Comparison of ENCODE assay signal across 7 cellular contexts in the genomic region with DNA sequence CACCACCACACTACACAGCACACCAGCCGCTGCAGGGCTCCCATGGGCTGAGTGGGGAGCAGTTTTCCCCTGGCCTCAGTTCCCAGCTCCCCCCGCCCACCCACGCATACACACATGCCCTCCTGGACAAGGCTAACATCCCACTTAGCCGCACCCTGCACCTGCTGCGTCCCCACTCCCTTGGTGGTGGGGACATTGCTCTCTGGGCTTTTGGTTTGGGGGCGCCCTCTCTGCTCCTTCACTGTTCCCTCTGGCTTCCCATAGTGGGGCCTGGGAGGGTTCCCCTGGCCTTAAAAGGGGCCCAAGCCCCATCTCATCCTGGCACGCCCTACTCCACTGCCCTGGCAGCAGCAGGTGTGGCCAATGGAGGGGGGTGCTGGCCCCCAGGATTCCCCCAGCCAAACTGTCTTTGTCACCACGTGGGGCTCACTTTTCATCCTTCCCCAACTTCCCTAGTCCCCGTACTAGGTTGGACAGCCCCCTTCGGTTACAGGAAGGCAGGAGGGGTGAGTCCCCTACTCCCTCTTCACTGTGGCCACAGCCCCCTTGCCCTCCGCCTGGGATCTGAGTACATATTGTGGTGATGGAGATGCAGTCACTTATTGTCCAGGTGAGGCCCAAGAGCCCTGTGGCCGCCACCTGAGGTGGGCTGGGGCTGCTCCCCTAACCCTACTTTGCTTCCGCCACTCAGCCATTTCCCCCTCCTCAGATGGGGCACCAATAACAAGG. TPM values are rescaled to one million over a fixed set of nuclear protein-coding genes. Genes with fewer than 3 reads are reported as not detected.
DNase-seq lines count a peak whose midpoint lies in the region; ATAC-seq, FAIRE-seq and TF ChIP-seq lines count a peak whose summit lies in the region.
"Not testable (repeated sequence)": the region's sequence is repeated elsewhere in the genome, so short reads cannot be mapped to it uniquely, and the experiment has no call there.

No MANE protein-coding gene starts in this region.

- not testable (repeated sequence) for H2BK15ac ChIP-seq in H1 (ENCODE audit: low read length)

- H3K4me1 ChIP-seq in PC-9 (replicated peaks; ENCODE audit: insufficient read depth): peaks cover 80% of the 10 kb centered on the region
- H3K4me1 ChIP-seq in H1 (replicated peaks in 1 of 4; ENCODE audit: control insufficient read depth in 3 of 4, insufficient read depth in 4 of 4, low read length in 3 of 4): peaks cover 10 to 35% (median 22%) of the 10 kb centered on the region in 4 experiments
- H3K4me1 ChIP-seq in smooth muscle cell (ENCODE audit: low read depth): not testable (repeated sequence)

- POLR2A ChIA-PET in PC-9 (lab: Charles Lee; ENCODE audit: unreplicated experiment): interaction anchor here (0.5 to 0.6 kb wide), 2 partner anchors 55 to 932 kb away, joined by 4 to 6 read pairs; no protein-coding TSS in a partner anchor
- POLR2A ChIA-PET in activated CD8-positive, alpha-beta T cell treated with anti-CD3 and anti-CD28 coated beads for 36 hours (lab: Charles Lee): interaction anchor here (0.7 to 5.7 kb wide), 5 partner anchors 8 to 180 kb away, joined by 3 to 33 read pairs (median 13); a partner anchor contains a TSS
- POLR2A ChIA-PET in activated naive CD8-positive, alpha-beta T cell treated with anti-CD3 and anti-CD28 coated beads, Interleukin-2, amount 10 ng/mL, durations not matched to agents 7 days and 5 days (lab: Charles Lee): interaction anchor here (1.1 kb wide), 1 partner anchor 18 kb away, joined by 4 read pairs; no protein-coding TSS in a partner anchor
- POLR2A ChIA-PET in H1 (lab: Charles Lee; ENCODE audit: partially characterized antibody): interaction anchor here (1.1 to 11.0 kb wide), 19 partner anchors 8 to 180 kb away, joined by 3 to 212 read pairs (median 9); a partner anchor contains a TSS

- H3K4me1 Mint-ChIP-seq in activated CD8-positive, alpha-beta T cell treated with anti-CD3 and anti-CD28 coated beads for 36 hours (ENCODE audit: low read depth): peaks cover 75% of the 10 kb centered on the region
- peaks cover 47% of the 10 kb centered on the region for H3K4me1 Mint-ChIP-seq in activated naive CD8-positive, alpha-beta T cell treated with anti-CD3 and anti-CD28 coated beads, Interleukin-2, amount 10 ng/mL, durations not matched to agents 7 days and 5 days

- H4K20me1 ChIP-seq in PC-9 (ENCODE audit: insufficient read depth); smooth muscle cell (ENCODE audit: low read depth): not testable (repeated sequence)
- peaks cover 49 to 53% of the 10 kb centered on the region in 2 experiments for H4K20me1 ChIP-seq in H1 (replicated peaks in 1 of 2; ENCODE audit: control insufficient read depth in 1 of 2, insufficient read depth in 2 of 2, low read length in 2 of 2)

- not testable (repeated sequence) for TF ChIP-seq EP300 in H1 (IDR thresholded peaks at IDR 0.05; ENCODE audit: borderline replicate concordance in 1 of 2, low read depth in 2 of 2, low read length in 2 of 2)

- not testable (repeated sequence) for FAIRE-seq in GM12891 (lab: Jason Lieb, UNC); H1 (lab: Jason Lieb, UNC)

- not testable (repeated sequence) for H4K5ac ChIP-seq in H1 (ENCODE audit: insufficient read length, low read depth, low read length)

- peaks cover 82% of the 10 kb centered on the region for H3F3A ChIP-seq in PC-9 (ENCODE audit: insufficient read depth, low read depth)
- not testable (repeated sequence) for H3F3A ChIP-seq in smooth muscle cell (ENCODE audit: low read depth)

- H3K27me3 Mint-ChIP-seq in activated CD8-positive, alpha-beta T cell treated with anti-CD3 and anti-CD28 coated beads for 36 hours; activated naive CD8-positive, alpha-beta T cell treated with anti-CD3 and anti-CD28 coated beads, Interleukin-2, amount 10 ng/mL, durations not matched to agents 7 days and 5 days: not testable (repeated sequence)

- H3K9me2 ChIP-seq in PC-9 (ENCODE audit: insufficient read depth): not testable (repeated sequence)

- not testable (repeated sequence) for H3K14ac ChIP-seq in H1 (ENCODE audit: insufficient read length)

- not testable (repeated sequence) for H4K8ac ChIP-seq in H1 (ENCODE audit: extremely low read depth, insufficient read depth, low read length)

- H3K27me3 ChIP-seq in PC-9 (ENCODE audit: insufficient read depth, low read depth); H1 (replicated peaks in 1 of 4; ENCODE audit: control insufficient read depth in 3 of 4, extremely low read depth in 1 of 4, insufficient read depth in 3 of 4, low read length in 3 of 4); smooth muscle cell (ENCODE audit: low read depth): not testable (repeated sequence)

- H3K79me1 ChIP-seq in H1 (ENCODE audit: low read depth, low read length): not testable (repeated sequence)

- not testable (repeated sequence) for ATAC-seq in activated CD8-positive, alpha-beta T cell treated with anti-CD3 and anti-CD28 coated beads for 36 hours; activated naive CD8-positive, alpha-beta T cell treated with anti-CD3 and anti-CD28 coated beads, Interleukin-2, amount 10 ng/mL, durations not matched to agents 7 days and 5 days (ENCODE audit: low read depth)

- TSS peak; percentile 45 for BruUV-seq in PC-9 (replicated peaks; lab: Mats Ljungman, UMichigan)

- peak overlapping the region; percentile 95 for H3K4me2 ChIP-seq in PC-9
- not testable (repeated sequence) for H3K4me2 ChIP-seq in H1 (ENCODE audit: insufficient read depth in 1 of 2, low read depth in 2 of 2, low read length in 2 of 2)
- H3K4me2 ChIP-seq in smooth muscle cell: peak overlapping the region; percentile 37

- TF ChIP-seq POLR2A in GM12891 (IDR thresholded peaks at IDR 0.05; ENCODE audit: low read depth, low read length) (peak; percentile 29), H1 (IDR thresholded peaks at IDR 0.05; ENCODE audit: control extremely low read depth in 1 of 2, low read depth in 2 of 2, low read length in 2 of 2) (peak in 1 of 2 experiments; percentile 63; a peak in 2 of 3 replicates)

- not testable (repeated sequence) for H2BK120ac ChIP-seq in H1 (replicated peaks; ENCODE audit: low read depth, low read length)

- intact Hi-C loops in PC-9 (cut with micrococcal nuclease; ENCODE audit: unreplicated experiment): loop anchor here (5.0 to 10.0 kb wide), 3 partner anchors 460 to 897 kb away; a partner anchor contains a TSS
- intact Hi-C loops in activated CD8-positive, alpha-beta T cell treated with anti-CD3 and anti-CD28 coated beads for 36 hours (cut with micrococcal nuclease): loop anchor here (5.0 kb wide), 1 partner anchor 362 kb away; no protein-coding TSS in a partner anchor

- not testable (repeated sequence) for H2AK5ac ChIP-seq in H1 (ENCODE audit: low read depth, low read length)

- peak overlapping the region; percentile 97 for H3K27ac Mint-ChIP-seq in activated CD8-positive, alpha-beta T cell treated with anti-CD3 and anti-CD28 coated beads for 36 hours
- peak overlapping the region; percentile 12 for H3K27ac Mint-ChIP-seq in activated naive CD8-positive, alpha-beta T cell treated with anti-CD3 and anti-CD28 coated beads, Interleukin-2, amount 10 ng/mL, durations not matched to agents 7 days and 5 days

- not testable (repeated sequence) for H3K4me3 ChIP-seq in PC-9; H1 (ENCODE audit: extremely low read depth in 1 of 4, insufficient read depth in 2 of 4, low read depth in 3 of 4, low read length in 4 of 4); smooth muscle cell

- H3K9ac ChIP-seq in H1 (replicated peaks in 1 of 4; ENCODE audit: extremely low read depth in 1 of 4, low read depth in 3 of 4, low read length in 3 of 4); smooth muscle cell (ENCODE audit: low read depth): not testable (repeated sequence)

- not testable (repeated sequence) for H3K4me3 Mint-ChIP-seq in activated CD8-positive, alpha-beta T cell treated with anti-CD3 and anti-CD28 coated beads for 36 hours; activated naive CD8-positive, alpha-beta T cell treated with anti-CD3 and anti-CD28 coated beads, Interleukin-2, amount 10 ng/mL, durations not matched to agents 7 days and 5 days

- not testable (repeated sequence) for H2BK5ac ChIP-seq in H1 (ENCODE audit: low read depth, low read length)

- H3K27ac ChIP-seq in PC-9 (peak overlapping the region; percentile 83), smooth muscle cell (ENCODE audit: low read depth) (peak overlapping the region; percentile 91)
- not testable (repeated sequence) for H3K27ac ChIP-seq in H1 (ENCODE audit: low read depth, low read length)

- H4K91ac ChIP-seq in H1 (replicated peaks; ENCODE audit: insufficient read length, low read length): not testable (repeated sequence)

- H3K79me2 ChIP-seq in PC-9 (ENCODE audit: low read depth): peaks cover 40% of the 10 kb centered on the region
- peaks cover 11 to 21% of the 10 kb centered on the region in 2 experiments for H3K79me2 ChIP-seq in H1 (ENCODE audit: control insufficient read depth in 1 of 2, insufficient read depth in 2 of 2, low read length in 2 of 2)
- not testable (repeated sequence) for H3K79me2 ChIP-seq in smooth muscle cell (ENCODE audit: low read depth)

- not testable (repeated sequence) for H3K4ac ChIP-seq in H1 (replicated peaks; ENCODE audit: insufficient read length, low read depth, low read length)

- WGBS in H1 (ENCODE audit: extremely low coverage in 1 of 2, insufficient coverage in 1 of 2, insufficient read length in 1 of 2, insufficient replicate concordance in 2 of 2, low coverage in 1 of 2, low lambda C conversion rate in 2 of 2, missing lambda C conversion rate in 1 of 2), 2 experiments: 94% methylated on average over 5 of the region's 13 CpGs; no CpG with 5 or more reads in 1 of the 2 experiments
- 90% methylated on average over 12 of the region's 13 CpGs for WGBS in smooth muscle cell (ENCODE audit: low lambda C conversion rate)

- not testable (repeated sequence) for H3K56ac ChIP-seq in H1 (replicated peaks; ENCODE audit: insufficient read length, low read depth, low read length)

- not testable (repeated sequence) for H3K18ac ChIP-seq in H1 (ENCODE audit: extremely low read depth, low read length)

- not testable (repeated sequence) for TF ChIP-seq RAD21 in H1 (IDR thresholded peaks at IDR 0.05 in 1 of 2, conservative IDR thresholded peaks at IDR 0.05 in 1 of 2; ENCODE audit: low read depth in 2 of 2, low read length in 2 of 2)

- peaks cover 51% of the 10 kb centered on the region for H3K36me3 Mint-ChIP-seq in activated CD8-positive, alpha-beta T cell treated with anti-CD3 and anti-CD28 coated beads for 36 hours (ENCODE audit: low read depth)
- H3K36me3 Mint-ChIP-seq in activated naive CD8-positive, alpha-beta T cell treated with anti-CD3 and anti-CD28 coated beads, Interleukin-2, amount 10 ng/mL, durations not matched to agents 7 days and 5 days: peaks cover 19% of the 10 kb centered on the region

- not testable (repeated sequence) for H3K23ac ChIP-seq in H1 (ENCODE audit: insufficient read length)

- not testable (repeated sequence) for H2AFZ ChIP-seq in PC-9; H1 (ENCODE audit: low read length); smooth muscle cell (ENCODE audit: low read depth)

- CTCF ChIA-PET in PC-9 (lab: Charles Lee): interaction anchor here (0.6 to 1.3 kb wide), 5 partner anchors 9 to 170 kb away, joined by 5 to 14 read pairs (median 6); a partner anchor contains a TSS
- CTCF ChIA-PET in activated CD8-positive, alpha-beta T cell treated with anti-CD3 and anti-CD28 coated beads for 36 hours (lab: Charles Lee): interaction anchor here (1.1 to 1.8 kb wide), 2 partner anchors 50 to 169 kb away, joined by 3 to 6 read pairs; no protein-coding TSS in a partner anchor
- CTCF ChIA-PET in H1 (lab: Charles Lee; ENCODE audit: partially characterized antibody): interaction anchor here (0.8 to 2.4 kb wide), 11 partner anchors 12 to 169 kb away, joined by 3 to 23 read pairs (median 4); no protein-coding TSS in a partner anchor

- H3K36me3 ChIP-seq in PC-9 (ENCODE audit: low read depth): peaks cover 25% of the 10 kb centered on the region
- peaks cover 36 to 49% (median 44%) of the 10 kb centered on the region in 4 experiments for H3K36me3 ChIP-seq in H1 (ENCODE audit: control insufficient read depth in 2 of 4, insufficient read depth in 4 of 4, low read length in 3 of 4)
- H3K36me3 ChIP-seq in smooth muscle cell (ENCODE audit: low read depth): not testable (repeated sequence)

- H2BK20ac ChIP-seq in H1 (ENCODE audit: low read length): not testable (repeated sequence)

- not testable (repeated sequence) for H3K23me2 ChIP-seq in H1 (ENCODE audit: low read depth, low read length)

- not testable (repeated sequence) for H3K9me3 ChIP-seq in PC-9 (ENCODE audit: insufficient read depth, low read depth); H1 (ENCODE audit: insufficient read depth in 2 of 2, low read depth in 1 of 2, low read length in 1 of 2); smooth muscle cell (replicated peaks; ENCODE audit: low read depth)

- DNase-seq in GM12891 (ENCODE audit: insufficient read length, low spot score); PC-9; activated CD8-positive, alpha-beta T cell treated with anti-CD3 and anti-CD28 coated beads for 36 hours; activated naive CD8-positive, alpha-beta T cell treated with anti-CD3 and anti-CD28 coated beads, Interleukin-2, amount 10 ng/mL, durations not matched to agents 7 days and 5 days; smooth muscle cell (lab: John Stamatoyannopoulos, UW; ENCODE audit: unreplicated experiment): not testable (repeated sequence)
- DNase-seq in H1 (ENCODE audit: low read depth in 1 of 2, low spot score in 2 of 2) (peak in 1 of 2 experiments; percentile 62), mesenteric fat pad (ENCODE audit: low spot score) (peak; percentile 88)

- not testable (repeated sequence) for TF ChIP-seq CTCF in PC-9 (conservative IDR thresholded peaks at IDR 0.05); activated CD8-positive, alpha-beta T cell treated with anti-CD3 and anti-CD28 coated beads for 36 hours (IDR thresholded peaks at IDR 0.05); H1 (IDR thresholded peaks at IDR 0.05; ENCODE audit: control extremely low read depth in 1 of 3, insufficient read depth in 1 of 3, low read depth in 1 of 3, low read length in 3 of 3); smooth muscle cell (IDR thresholded peaks at IDR 0.05; ENCODE audit: borderline replicate concordance, insufficient read depth, poor library complexity, severe bottlenecking)

- not testable (repeated sequence) for H2BK12ac ChIP-seq in H1 (ENCODE audit: low read depth, low read length)

- H3K9me3 Mint-ChIP-seq in activated CD8-positive, alpha-beta T cell treated with anti-CD3 and anti-CD28 coated beads for 36 hours; activated naive CD8-positive, alpha-beta T cell treated with anti-CD3 and anti-CD28 coated beads, Interleukin-2, amount 10 ng/mL, durations not matched to agents 7 days and 5 days: not testable (repeated sequence)

RNA-seq across cellular contexts. Expression of a gene that starts 3.6 kb away (rescaled TPM):
- 14.2 TPM for polyA plus RNA-seq in GM12891 (2012; ENCODE audit: low read depth, missing spikeins)
- total RNA-seq in PC-9 (2021): 32.8 and 35.2 TPM in 2 replicates
- total RNA-seq in activated CD8-positive, alpha-beta T cell treated with anti-CD3 and anti-CD28 coated beads for 36 hours: 10 to 100 TPM; 13.3 to 16.4 TPM
- 10 to 100 TPM; 24.4 to 28.3 TPM for total RNA-seq in activated naive CD8-positive, alpha-beta T cell treated with anti-CD3 and anti-CD28 coated beads, Interleukin-2, amount 10 ng/mL, durations not matched to agents 7 days and 5 days
- total RNA-seq in H1 (2021; fragmentation: NEBNext Ultra II Directional; extraction: Animal tissue kit (Norgen Biotek cat#: 25700)): 7.0 and 7.5 TPM in 2 replicates
- polyA plus RNA-seq in H1 (2011; rRNA removed): 22.4 and 34.7 TPM in 2 replicates
- polyA plus RNA-seq in H1 (2011; cell fraction: cytosol; rRNA removed): 15.6 TPM
- polyA plus RNA-seq in H1 (2011; cell fraction: nucleus; rRNA removed): 15.2 TPM
- 6.4 to 10.4 TPM (median 8.7 TPM) in 4 replicates for polyA plus RNA-seq in H1 (2012, experiment 1 of 2)
- 8.8 TPM for polyA plus RNA-seq in H1 (2012, experiment 2 of 2)
- polyA plus RNA-seq in H1 (2013, experiment 1 of 2): 6.6 TPM
- 6.5 TPM for polyA plus RNA-seq in H1 (2013, experiment 2 of 2)
- polyA minus RNA-seq in H1 (2011; rRNA and poly(A)+ RNA removed): 3.6 and 6.5 TPM in 2 replicates
- polyA minus RNA-seq in H1 (2011; cell fraction: cytosol; rRNA and poly(A)+ RNA removed): 6.1 TPM
- 11.5 TPM for polyA minus RNA-seq in H1 (2011; cell fraction: nucleus; rRNA and poly(A)+ RNA removed)
- total RNA-seq in mesenteric fat pad: 16.3 TPM
- 13.6 and 29.7 TPM in 2 replicates for total RNA-seq in smooth muscle cell
- polyA plus RNA-seq in smooth muscle cell: 29.2 and 33.4 TPM in 2 replicates

RNA-seq across cellular contexts. Expression of a gene that starts 8.5 kb away (rescaled TPM):
- polyA plus RNA-seq in GM12891 (2012; ENCODE audit: low read depth, missing spikeins): 367 TPM
- total RNA-seq in PC-9 (2021) (1,825 and 1,951 TPM in 2 replicates), mesenteric fat pad (32.3 TPM), smooth muscle cell (35.2 and 41.8 TPM in 2 replicates)
- total RNA-seq in activated CD8-positive, alpha-beta T cell treated with anti-CD3 and anti-CD28 coated beads for 36 hours: 100 to 1,000 TPM; 683 to 709 TPM
- total RNA-seq in activated naive CD8-positive, alpha-beta T cell treated with anti-CD3 and anti-CD28 coated beads, Interleukin-2, amount 10 ng/mL, durations not matched to agents 7 days and 5 days: 100 to 1,000 TPM; 233 to 247 TPM
- total RNA-seq in H1 (2021; fragmentation: NEBNext Ultra II Directional; extraction: Animal tissue kit (Norgen Biotek cat#: 25700)): 2,636 and 2,728 TPM in 2 replicates
- polyA plus RNA-seq in H1 (2011; rRNA removed) (1,557 and 2,732 TPM in 2 replicates), smooth muscle cell (69.9 and 105 TPM in 2 replicates)
- polyA plus RNA-seq in H1 (2011; cell fraction: cytosol; rRNA removed): 964 TPM
- 1,246 TPM for polyA plus RNA-seq in H1 (2011; cell fraction: nucleus; rRNA removed)
- polyA plus RNA-seq in H1 (2012, experiment 1 of 2): 1,617 to 2,329 TPM (median 2,130 TPM) in 4 replicates
- 2,251 TPM for polyA plus RNA-seq in H1 (2012, experiment 2 of 2)
- 2,575 TPM for polyA plus RNA-seq in H1 (2013, experiment 1 of 2)
- polyA plus RNA-seq in H1 (2013, experiment 2 of 2): 2,634 TPM
- polyA minus RNA-seq in H1 (2011; rRNA and poly(A)+ RNA removed): 338 and 485 TPM in 2 replicates
- polyA minus RNA-seq in H1 (2011; cell fraction: cytosol; rRNA and poly(A)+ RNA removed): 832 TPM
- polyA minus RNA-seq in H1 (2011; cell fraction: nucleus; rRNA and poly(A)+ RNA removed): 540 TPM
